Comparison of ENCODE assay signal across 8 cellular contexts in genomic region chr11:843086-843704, GRCh38. TPM values are rescaled to one million over a fixed set of nuclear protein-coding genes. Genes with fewer than 3 reads are reported as not detected.
DNase-seq lines count a peak whose midpoint lies in the region; ATAC-seq and TF ChIP-seq lines count a peak whose summit lies in the region.

No MANE protein-coding gene starts in this region.

- CTCF ChIA-PET in CD8-positive, alpha-beta T cell (lab: Charles Lee), result interaction anchor here (1.2 to 1.8 kb wide), 4 partner anchors 10 to 208 kb away, joined by 3 to 7 read pairs (median 4); no protein-coding TSS in a partner anchor

- ATAC-seq in CD8-positive, alpha-beta T cell, result no peak
- ATAC-seq in HG02571 (IDR thresholded peaks at IDR 0.05; ENCODE audit: unreplicated experiment), result peak; percentile 5
- ATAC-seq in aorta (ENCODE audit: low FRiP score), result no peak

- peaks cover 25% of the 10 kb centered on the region for H3K4me1 Mint-ChIP-seq in CD8-positive, alpha-beta T cell (ENCODE audit: low read depth)

- DNase-seq in CD8-positive, alpha-beta T cell, result no peak
- DNase-seq in lower leg skin (ENCODE audit: low spot score in 2 of 2), result no peak
- DNase-seq in aorta, result no peak
- no peak for DNase-seq in superior temporal gyrus (ENCODE audit: extremely low spot score)
- DNase-seq in RKO (ENCODE audit: low spot score), result no peak
- DNase-seq in NCI-H526 treated with DMSO at 0.1 percent for 48 hours (lab: John Stamatoyannopoulos, UW), result no peak

- peak overlapping the region; percentile 92 for H3K4me3 ChIP-seq in CD8-positive, alpha-beta T cell (ENCODE audit: low read depth, low read length)
- peak overlapping the region; percentile 97 for H3K4me3 ChIP-seq in lower leg skin (ENCODE audit: low read depth, poor library complexity, severe bottlenecking)
- H3K4me3 ChIP-seq in aorta (ENCODE audit: low read length in 2 of 2), result peak overlapping the region; percentile 60 to 73

- H3K9me3 ChIP-seq in CD8-positive, alpha-beta T cell (ENCODE audit: low read length), result no peaks in the 10 kb centered on the region
- H3K9me3 ChIP-seq in aorta (ENCODE audit: control insufficient read depth, low read length), result no peaks in the 10 kb centered on the region

- no peak overlapping the region for H3K27ac ChIP-seq in CD8-positive, alpha-beta T cell (ENCODE audit: low read depth, low read length)
- H3K27ac ChIP-seq in adipose tissue (ENCODE audit: low read depth, low read length) (peak overlapping the region; percentile 78), aorta (ENCODE audit: low read depth in 1 of 2, low read length in 2 of 2) (peak overlapping the region in 1 of 2 donors; percentile 11)

- peak overlapping the region; percentile 79 for H3K4me3 Mint-ChIP-seq in CD8-positive, alpha-beta T cell

- no peaks in the 10 kb centered on the region for H3K36me3 ChIP-seq in CD8-positive, alpha-beta T cell (ENCODE audit: insufficient read depth, low read length)
- H3K36me3 ChIP-seq in aorta (ENCODE audit: control insufficient read depth in 1 of 2, insufficient read depth in 2 of 2, low read length in 1 of 2), result peaks cover 0 to 3% of the 10 kb centered on the region in 2 donors

- H3K27me3 ChIP-seq in CD8-positive, alpha-beta T cell (ENCODE audit: insufficient read depth, low read length), result no peaks in the 10 kb centered on the region
- peaks cover 0 to 2% of the 10 kb centered on the region in 2 donors for H3K27me3 ChIP-seq in aorta (ENCODE audit: control insufficient read depth in 1 of 2, insufficient read depth in 2 of 2, low read length in 1 of 2)

- H3K9me3 Mint-ChIP-seq in CD8-positive, alpha-beta T cell, result no peaks in the 10 kb centered on the region

- no peak overlapping the region for H3K27ac Mint-ChIP-seq in CD8-positive, alpha-beta T cell

- peaks cover 2% of the 10 kb centered on the region for H3K27me3 Mint-ChIP-seq in CD8-positive, alpha-beta T cell (ENCODE audit: low read depth)

- peaks cover 34% of the 10 kb centered on the region for H3K4me1 ChIP-seq in CD8-positive, alpha-beta T cell (ENCODE audit: insufficient read depth, low read length)
- no peaks in the 10 kb centered on the region for H3K4me1 ChIP-seq in aorta (ENCODE audit: control insufficient read depth in 1 of 2, insufficient read depth in 2 of 2, low read length in 2 of 2)

- TF ChIP-seq CTCF in CD8-positive, alpha-beta T cell (IDR thresholded peaks at IDR 0.05), result no peak
- no peak for TF ChIP-seq CTCF in lower leg skin (IDR thresholded peaks at IDR 0.05)

- 0 to 1% (median 1%) methylated on average over 34 to 52 of the region's 52 CpGs for WGBS in adipose tissue, 3 donors
- 0% methylated on average over 19 to 36 of the region's 52 CpGs for WGBS in lower leg skin, 2 donors
- WGBS in aorta, 2 donors, result 1% methylated on average over 30 to 52 of the region's 52 CpGs

- intact Hi-C loops in CD8-positive, alpha-beta T cell (cut with DNase I, micrococcal nuclease), result loop anchor here in 1 of 2 experiments (5.0 kb wide), 1 partner anchor 84 kb away; the partner anchor contains the start of gene AP2A2
- intact Hi-C loops in lower leg skin (cut with DNase I; ENCODE audit: low total_unique reads), result loop anchor here (5.0 kb wide), 1 partner anchor 209 kb away; no protein-coding TSS in a partner anchor
- intact Hi-C loops in aorta (cut with DNase I), result no loop called here

- H3K36me3 Mint-ChIP-seq in CD8-positive, alpha-beta T cell, result peaks cover 19% of the 10 kb centered on the region

- no peak for TF ChIP-seq POLR2A in lower leg skin (IDR thresholded peaks at IDR 0.05)

- POLR2A ChIA-PET in CD8-positive, alpha-beta T cell (lab: Charles Lee), result interaction anchor here (0.7 to 4.3 kb wide), 11 partner anchors 8 to 419 kb away, joined by 3 to 30 read pairs (median 4); partner anchors contain the start of genes CD151, CHID1, CRACR2B and PNPLA2

RNA-seq across cellular contexts. Expression of gene TSPAN4, which starts 0.5 kb away (rescaled TPM):
- total RNA-seq in CD8-positive, alpha-beta T cell, result 1 to 10 TPM; 2.1 to 2.2 TPM
- 100 to 1,000 TPM in 2 of 3 donors, 10 to 100 TPM in 1; 34.1 to 122 (median 115) TPM for polyA plus RNA-seq in adipose tissue
- total RNA-seq in lower leg skin, result 10 to 100 TPM; 57.3 to 88.3 (median 70.7) TPM
- 10 to 100 TPM; 42.9 to 95.1 TPM for total RNA-seq in aorta
- 10 to 100 TPM; 28.4 to 79.1 TPM for polyA plus RNA-seq in aorta

RNA-seq across cellular contexts. Expression of gene POLR2L, which starts 0.9 kb away (rescaled TPM):
- total RNA-seq in CD8-positive, alpha-beta T cell, result 10 to 100 TPM; 22.8 to 26.2 TPM
- polyA plus RNA-seq in adipose tissue, result 100 to 1,000 TPM; 126 to 454 (median 290) TPM
- 10 to 100 TPM; 39.1 to 61.2 (median 51.4) TPM for total RNA-seq in lower leg skin
- total RNA-seq in aorta, result 10 to 100 TPM; 57.5 to 69.2 TPM
- polyA plus RNA-seq in aorta, result 100 to 1,000 TPM; 140 to 152 TPM

RNA-seq across cellular contexts. Expression of gene CD151, which starts 10.4 kb away (rescaled TPM):
- total RNA-seq in CD8-positive, alpha-beta T cell, result 10 to 100 TPM in 1 of 2 experiments, 1 to 10 TPM in 1; 8.7 to 11.9 TPM
- polyA plus RNA-seq in adipose tissue (100 to 1,000 TPM; 495 to 757 (median 531) TPM), aorta (1,000 to 10,000 TPM in 1 of 2 donors, 100 to 1,000 TPM in 1; 860 to 1,186 TPM)
- total RNA-seq in lower leg skin (100 to 1,000 TPM; 124 to 186 (median 157) TPM), aorta (100 to 1,000 TPM; 620 to 681 TPM)

RNA-seq across cellular contexts. Expression of gene CRACR2B, which starts 15.5 kb away (rescaled TPM):
- under 1 TPM; 0.30 to 0.81 TPM for total RNA-seq in CD8-positive, alpha-beta T cell
- polyA plus RNA-seq in adipose tissue, result 100 to 1,000 TPM in 1 of 3 donors, 10 to 100 TPM in 2; 36.7 to 174 (median 50.7) TPM
- total RNA-seq in lower leg skin, result 10 to 100 TPM; 14.5 to 47.9 (median 32.3) TPM
- 10 to 100 TPM in 1 of 2 donors, 1 to 10 TPM in 1; 2.2 to 10.0 TPM for total RNA-seq in aorta
- polyA plus RNA-seq in aorta, result 10 to 100 TPM in 1 of 2 donors, 1 to 10 TPM in 1; 4.8 to 10.5 TPM

RNA-seq across cellular contexts. Expression of gene PNPLA2, which starts 24.5 kb away (rescaled TPM):
- 100 to 1,000 TPM; 210 to 234 TPM for total RNA-seq in CD8-positive, alpha-beta T cell
- polyA plus RNA-seq in adipose tissue (1,000 to 10,000 TPM in 1 of 3 donors, 100 to 1,000 TPM in 2; 309 to 2,521 (median 389) TPM), aorta (100 to 1,000 TPM in 1 of 2 donors, 10 to 100 TPM in 1; 33.7 to 240 TPM)
- total RNA-seq in lower leg skin (10 to 100 TPM; 55.5 to 99.7 (median 72.4) TPM), aorta (100 to 1,000 TPM; 116 to 121 TPM)

Comparison
In these comparisons a context has a peak if more than half of its experiments do, and no peak if none do; other contexts are left out.
1. RNA of gene TSPAN4, which starts 0.5 kb away (total RNA-seq): 42.9 to 95.1 TPM in aorta and 57.3 to 88.3 TPM in lower leg skin; 2.1 to 2.2 TPM in CD8-positive, alpha-beta T cell; every median in the first group is over 10 times any median in the second.
2. RNA of gene CD151, which starts 10.4 kb away (total RNA-seq): 620 to 681 TPM in aorta and 124 to 186 TPM in lower leg skin; 8.7 to 11.9 TPM in CD8-positive, alpha-beta T cell; every median in the first group is over 4 times any median in the second.
3. Peak in every context shown above with its lines, with median percentiles within 50 percentile points of each other: H3K4me3 ChIP-seq.